In the genomic region with DNA sequence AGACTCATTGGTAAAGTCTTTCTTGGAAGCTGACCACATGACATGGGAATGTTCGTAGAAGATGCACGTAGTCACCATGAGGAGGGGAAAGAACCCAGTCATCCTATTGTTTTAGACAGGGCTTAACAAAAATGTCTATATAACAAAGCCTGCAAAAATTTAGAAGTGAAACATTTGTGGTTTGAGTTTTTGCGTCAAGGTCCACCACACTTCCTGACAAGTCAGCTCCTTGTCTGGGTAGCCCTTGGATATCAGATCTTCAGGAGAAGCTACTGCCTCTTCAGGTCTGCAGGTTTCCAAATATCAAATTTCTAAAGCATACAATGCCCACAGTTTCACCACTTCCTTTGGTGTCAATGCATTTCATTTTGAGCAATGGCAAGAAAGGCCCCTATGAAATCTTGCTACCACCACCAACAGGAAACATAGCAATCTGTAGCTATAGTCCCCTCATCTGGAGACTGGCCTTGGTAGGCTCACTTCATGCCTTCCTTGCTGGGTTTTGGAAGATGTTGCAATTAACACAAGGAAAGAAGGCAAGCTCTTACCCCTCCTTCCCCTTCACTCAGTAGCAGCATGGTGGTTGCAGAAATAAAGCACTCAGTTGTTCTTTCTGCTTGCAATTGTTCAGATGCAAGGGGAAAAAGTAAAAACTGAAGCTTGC, we compare ENCODE assay signal across 8 cellular contexts.
DNase-seq lines count a peak whose midpoint lies in the region; ATAC-seq, FAIRE-seq and TF ChIP-seq lines count a peak whose summit lies in the region.

No MANE protein-coding gene starts in this region.

- H3K4me3 ChIP-seq in KMS-11 (IDR thresholded peaks at IDR 0.05; ENCODE audit: insufficient read depth, low read depth, low read length) (no peak overlapping the region), uterus (no peak overlapping the region)
- no peak overlapping the region for H3K4me3 ChIP-seq in naive thymus-derived CD4-positive, alpha-beta T cell (ENCODE audit: low read length)

- no peaks in the 10 kb centered on the region for H3K79me2 ChIP-seq in KMS-11 (ENCODE audit: insufficient read depth, low read depth)

- H3K36me3 ChIP-seq in KMS-11 (ENCODE audit: insufficient read depth) (no peaks in the 10 kb centered on the region), uterus (no peaks in the 10 kb centered on the region)
- no peaks in the 10 kb centered on the region for H3K36me3 ChIP-seq in naive thymus-derived CD4-positive, alpha-beta T cell (ENCODE audit: control insufficient read depth in 2 of 3, insufficient read depth in 3 of 3, low read length in 3 of 3)

- H2AFZ ChIP-seq in KMS-11 (ENCODE audit: low read depth), result no peak overlapping the region

- TF ChIP-seq CTCF in KMS-11 (conservative IDR thresholded peaks at IDR 0.05; ENCODE audit: low read depth, low read length) (no peak), RWPE1 (conservative IDR thresholded peaks at IDR 0.05; ENCODE audit: low read depth) (no peak), uterus (IDR thresholded peaks at IDR 0.05) (no peak), D721Med (IDR thresholded peaks at IDR 0.05; ENCODE audit: insufficient read depth, missing control alignments) (no peak)

- no peaks in the 10 kb centered on the region for H3K9me3 Mint-ChIP-seq in activated naive CD8-positive, alpha-beta T cell treated with anti-CD3 and anti-CD28 coated beads, Interleukin-2, amount 50 U/mL, for 24 hours
- no peaks in the 10 kb centered on the region for H3K9me3 Mint-ChIP-seq in naive thymus-derived CD4-positive, alpha-beta T cell

- POLR2A ChIA-PET in naive thymus-derived CD4-positive, alpha-beta T cell (lab: Charles Lee), result no interaction called here
- POLR2A ChIA-PET in RWPE1 (lab: Yijun Ruan, JAX; ENCODE audit: low non-redundant PET), result no interaction called here

- H3K27me3 ChIP-seq in KMS-11 (ENCODE audit: insufficient read depth, low read depth) (no peaks in the 10 kb centered on the region), uterus (no peaks in the 10 kb centered on the region)
- H3K27me3 ChIP-seq in naive thymus-derived CD4-positive, alpha-beta T cell (ENCODE audit: control insufficient read depth in 2 of 2, insufficient read depth in 2 of 2, low read length in 2 of 2), result no peaks in the 10 kb centered on the region

- H3K4me2 ChIP-seq in KMS-11, result peak overlapping the region; percentile 17; the same call in 1 of the 2 replicates

- CTCF ChIA-PET in naive thymus-derived CD4-positive, alpha-beta T cell (lab: Charles Lee), result interaction anchor here (0.6 to 1.9 kb wide), 5 partner anchors 9 to 613 kb away, joined by 3 to 13 read pairs (median 3); no protein-coding TSS in a partner anchor
- CTCF ChIA-PET in RWPE1 (lab: Yijun Ruan, JAX), result interaction anchor here (0.7 kb wide), 2 partner anchors 611 to 1097 kb away, joined by 3 read pairs; no protein-coding TSS in a partner anchor

- H3K9me3 ChIP-seq in naive thymus-derived CD4-positive, alpha-beta T cell (ENCODE audit: control insufficient read depth in 2 of 3, low read length in 3 of 3), result no peaks in the 10 kb centered on the region
- H3K9me3 ChIP-seq in uterus, result no peaks in the 10 kb centered on the region

- H3K4me1 ChIP-seq in KMS-11 (ENCODE audit: low read depth, poor library complexity, severe bottlenecking) (peaks cover 11% of the 10 kb centered on the region), uterus (no peaks in the 10 kb centered on the region)
- H3K4me1 ChIP-seq in naive thymus-derived CD4-positive, alpha-beta T cell (ENCODE audit: control insufficient read depth in 2 of 2, insufficient read depth in 2 of 2, low read length in 2 of 2), result peaks cover 7 to 20% of the 10 kb centered on the region in 2 donors

- H3K27me3 Mint-ChIP-seq in activated naive CD8-positive, alpha-beta T cell treated with anti-CD3 and anti-CD28 coated beads, Interleukin-2, amount 50 U/mL, for 24 hours, result no peaks in the 10 kb centered on the region
- H3K27me3 Mint-ChIP-seq in naive thymus-derived CD4-positive, alpha-beta T cell, result peaks cover 0 to 3% (median 0%) of the 10 kb centered on the region in 5 donors

- no peak for FAIRE-seq in D721Med (lab: Jason Lieb, UNC)

- H3K9ac ChIP-seq in KMS-11, result no peak overlapping the region

- peak overlapping the region; percentile 57 for H3K4me3 Mint-ChIP-seq in activated naive CD8-positive, alpha-beta T cell treated with anti-CD3 and anti-CD28 coated beads, Interleukin-2, amount 50 U/mL, for 24 hours
- H3K4me3 Mint-ChIP-seq in naive thymus-derived CD4-positive, alpha-beta T cell, result peak overlapping the region in 1 of 10 donors; percentile 75

- intact Hi-C loops in naive thymus-derived CD4-positive, alpha-beta T cell (cut with micrococcal nuclease), result loop anchor here in 1 of 2 donors (1.0 to 10.0 kb wide), 6 partner anchors 102 to 715 kb away; a partner anchor contains a TSS
- intact Hi-C loops in uterus (cut with DNase I; ENCODE audit: low total_unique reads), result loop anchor here (2.0 kb wide), 1 partner anchor 612 kb away; no protein-coding TSS in a partner anchor

- no peak for TF ChIP-seq POLR2A in uterus (IDR thresholded peaks at IDR 0.05)

- H3K4me1 Mint-ChIP-seq in activated naive CD8-positive, alpha-beta T cell treated with anti-CD3 and anti-CD28 coated beads, Interleukin-2, amount 50 U/mL, for 24 hours, result peaks cover 45% of the 10 kb centered on the region
- H3K4me1 Mint-ChIP-seq in naive thymus-derived CD4-positive, alpha-beta T cell, result peaks cover 0 to 63% (median 6%) of the 10 kb centered on the region in 7 donors

- ATAC-seq in activated naive CD8-positive, alpha-beta T cell treated with anti-CD3 and anti-CD28 coated beads, Interleukin-2, amount 50 U/mL, for 24 hours, result peak; percentile 60
- ATAC-seq in naive thymus-derived CD4-positive, alpha-beta T cell, result peak; percentile 50
- no peak for ATAC-seq in HG02678 (IDR thresholded peaks at IDR 0.05; ENCODE audit: unreplicated experiment)

- no peak overlapping the region for H3K27ac ChIP-seq in KMS-11
- no peak overlapping the region for H3K27ac ChIP-seq in naive thymus-derived CD4-positive, alpha-beta T cell (ENCODE audit: low read depth, low read length)
- H3K27ac ChIP-seq in RWPE1, result no peak overlapping the region
- H3K27ac ChIP-seq in uterus, result no peak overlapping the region

- no peaks in the 10 kb centered on the region for H4K20me1 ChIP-seq in KMS-11 (ENCODE audit: insufficient read depth)

- peak overlapping the region; percentile 89 for H3K27ac Mint-ChIP-seq in activated naive CD8-positive, alpha-beta T cell treated with anti-CD3 and anti-CD28 coated beads, Interleukin-2, amount 50 U/mL, for 24 hours
- peak overlapping the region in 5 of 9 donors; percentile 28 to 96 (median 69) for H3K27ac Mint-ChIP-seq in naive thymus-derived CD4-positive, alpha-beta T cell

- no peaks in the 10 kb centered on the region for H3K36me3 Mint-ChIP-seq in activated naive CD8-positive, alpha-beta T cell treated with anti-CD3 and anti-CD28 coated beads, Interleukin-2, amount 50 U/mL, for 24 hours (ENCODE audit: low read depth)
- peaks cover 0 to 2% (median 0%) of the 10 kb centered on the region in 5 donors for H3K36me3 Mint-ChIP-seq in naive thymus-derived CD4-positive, alpha-beta T cell

- DNase-seq in GF-D8 (lab: John Stamatoyannopoulos, UW), result peak; percentile 81
- DNase-seq in activated naive CD8-positive, alpha-beta T cell treated with anti-CD3 and anti-CD28 coated beads, Interleukin-2, amount 50 U/mL, for 24 hours, result peak; percentile 36
- DNase-seq in naive thymus-derived CD4-positive, alpha-beta T cell, result peak in 2 of 9 donors; percentile 8 to 27
- DNase-seq in RWPE1 (ENCODE audit: low spot score), result no peak
- DNase-seq in uterus, result no peak
- no peak for DNase-seq in D721Med (ENCODE audit: insufficient read length, low spot score)

Comparison
In these comparisons a context has a peak if more than half of its experiments do, and no peak if none do; other contexts are left out.
1. DNase-seq: peak in GF-D8 (single experiment) and activated naive CD8-positive, alpha-beta T cell treated with anti-CD3 and anti-CD28 coated beads, Interleukin-2, amount 50 U/mL, for 24 hours (single experiment); none in RWPE1 (single experiment), uterus (0 of 2) and D721Med (single experiment).